Comparison of ENCODE assay signal across 1 cellular context in the genomic region with DNA sequence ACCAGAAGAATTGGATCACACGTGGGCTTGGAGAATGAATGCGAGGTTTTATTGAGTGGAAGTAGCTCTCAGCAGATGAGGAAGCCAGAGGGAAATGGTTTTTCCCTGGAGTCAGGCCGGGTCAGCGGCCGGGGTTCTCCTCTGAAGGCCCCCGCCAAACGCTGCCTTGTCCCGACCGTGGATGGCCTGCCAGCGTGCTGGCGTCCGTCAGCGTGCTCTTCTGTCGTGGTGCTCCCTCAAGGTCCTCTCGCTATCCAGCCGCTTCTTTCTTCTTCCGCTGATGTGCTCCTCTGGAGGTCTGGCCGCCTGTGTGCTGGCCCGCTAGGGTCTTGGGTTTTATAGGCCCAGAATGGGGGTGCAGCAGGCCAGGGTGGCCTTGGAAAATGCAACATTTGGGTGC.
TF ChIP-seq lines count a peak whose summit lies in the region.

No MANE protein-coding gene starts in this region.

TF ChIP-seq in GM23338, 12 proteins besides CTCF, POLR2A, EP300 and RAD21 (continued from another document):
- TF ChIP-seq, protein P1, sequence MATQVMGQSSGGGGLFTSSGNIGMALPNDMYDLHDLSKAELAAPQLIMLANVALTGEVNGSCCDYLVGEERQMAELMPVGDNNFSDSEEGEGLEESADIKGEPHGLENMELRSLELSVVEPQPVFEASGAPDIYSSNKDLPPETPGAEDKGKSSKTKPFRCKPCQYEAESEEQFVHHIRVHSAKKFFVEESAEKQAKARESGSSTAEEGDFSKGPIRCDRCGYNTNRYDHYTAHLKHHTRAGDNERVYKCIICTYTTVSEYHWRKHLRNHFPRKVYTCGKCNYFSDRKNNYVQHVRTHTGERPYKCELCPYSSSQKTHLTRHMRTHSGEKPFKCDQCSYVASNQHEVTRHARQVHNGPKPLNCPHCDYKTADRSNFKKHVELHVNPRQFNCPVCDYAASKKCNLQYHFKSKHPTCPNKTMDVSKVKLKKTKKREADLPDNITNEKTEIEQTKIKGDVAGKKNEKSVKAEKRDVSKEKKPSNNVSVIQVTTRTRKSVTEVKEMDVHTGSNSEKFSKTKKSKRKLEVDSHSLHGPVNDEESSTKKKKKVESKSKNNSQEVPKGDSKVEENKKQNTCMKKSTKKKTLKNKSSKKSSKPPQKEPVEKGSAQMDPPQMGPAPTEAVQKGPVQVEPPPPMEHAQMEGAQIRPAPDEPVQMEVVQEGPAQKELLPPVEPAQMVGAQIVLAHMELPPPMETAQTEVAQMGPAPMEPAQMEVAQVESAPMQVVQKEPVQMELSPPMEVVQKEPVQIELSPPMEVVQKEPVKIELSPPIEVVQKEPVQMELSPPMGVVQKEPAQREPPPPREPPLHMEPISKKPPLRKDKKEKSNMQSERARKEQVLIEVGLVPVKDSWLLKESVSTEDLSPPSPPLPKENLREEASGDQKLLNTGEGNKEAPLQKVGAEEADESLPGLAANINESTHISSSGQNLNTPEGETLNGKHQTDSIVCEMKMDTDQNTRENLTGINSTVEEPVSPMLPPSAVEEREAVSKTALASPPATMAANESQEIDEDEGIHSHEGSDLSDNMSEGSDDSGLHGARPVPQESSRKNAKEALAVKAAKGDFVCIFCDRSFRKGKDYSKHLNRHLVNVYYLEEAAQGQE (IDR thresholded peaks at IDR 0.05; ENCODE audit: unreplicated experiment), result no peak
- no peak for TF ChIP-seq EZH2 (IDR thresholded peaks at IDR 0.05; ENCODE audit: low read depth, unreplicated experiment)
- TF ChIP-seq, protein P2, sequence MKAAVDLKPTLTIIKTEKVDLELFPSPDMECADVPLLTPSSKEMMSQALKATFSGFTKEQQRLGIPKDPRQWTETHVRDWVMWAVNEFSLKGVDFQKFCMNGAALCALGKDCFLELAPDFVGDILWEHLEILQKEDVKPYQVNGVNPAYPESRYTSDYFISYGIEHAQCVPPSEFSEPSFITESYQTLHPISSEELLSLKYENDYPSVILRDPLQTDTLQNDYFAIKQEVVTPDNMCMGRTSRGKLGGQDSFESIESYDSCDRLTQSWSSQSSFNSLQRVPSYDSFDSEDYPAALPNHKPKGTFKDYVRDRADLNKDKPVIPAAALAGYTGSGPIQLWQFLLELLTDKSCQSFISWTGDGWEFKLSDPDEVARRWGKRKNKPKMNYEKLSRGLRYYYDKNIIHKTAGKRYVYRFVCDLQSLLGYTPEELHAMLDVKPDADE (IDR thresholded peaks at IDR 0.05), result no peak
- TF ChIP-seq STAT1 (IDR thresholded peaks at IDR 0.05; ENCODE audit: unreplicated experiment), result no peak
- no peak for TF ChIP-seq EZH2phosphoT487 (IDR thresholded peaks at IDR 0.05; ENCODE audit: unreplicated experiment)
- TF ChIP-seq JUNB (IDR thresholded peaks at IDR 0.05; ENCODE audit: unreplicated experiment), result no peak
